Comparison of ENCODE assay signal across 9 cellular contexts in genomic region chr3:69326821-69327433, GRCh38. TPM values are rescaled to one million over a fixed set of nuclear protein-coding genes. Genes with fewer than 3 reads are reported as not detected.
DNase-seq lines count a peak whose midpoint lies in the region; ATAC-seq and TF ChIP-seq lines count a peak whose summit lies in the region.
"Had no signal": no experiment of that assay in that cellular context is flagged by ENCODE, and none has a peak within 500 bp of the region (broad histone marks: within the 10 kb centered on the region; RNA-seq: fewer than 3 reads in every experiment).

No MANE protein-coding gene starts in this region.

- POLR2A ChIA-PET in SK-N-SH (lab: Yijun Ruan, JAX) = no interaction called here

- no peak for ATAC-seq in SK-N-SH treated with all-trans-retinoic acid at 6 μM for 48 hours
- peak; percentile 78 for ATAC-seq in HG03097 (IDR thresholded peaks at IDR 0.05; ENCODE audit: low FRiP score, unreplicated experiment)
- peak; percentile 27 for ATAC-seq in sciatic nerve

- H3K27ac ChIP-seq in SK-N-SH (ENCODE audit: low read depth in 2 of 2, low read length in 1 of 2) = peak overlapping the region in 1 of 2 experiments; percentile 79; a peak in 2 of 4 replicates
- H3K27ac ChIP-seq: 22Rv1 had no signal

- CTCF ChIA-PET in SK-N-SH (lab: Yijun Ruan, JAX) = interaction anchor here (0.9 to 1.7 kb wide), 7 partner anchors 17 to 101 kb away, joined by 3 to 8 read pairs (median 4); no protein-coding TSS in a partner anchor

- H3K9me2 ChIP-seq in SK-N-SH = no peaks in the 10 kb centered on the region

- H3K36me3 ChIP-seq in SK-N-SH (replicated peaks in 1 of 2; ENCODE audit: control insufficient read depth in 1 of 2, insufficient read depth in 2 of 2, low read length in 1 of 2) = no peaks in the 10 kb centered on the region

- no peaks in the 10 kb centered on the region for H4K20me1 ChIP-seq in SK-N-SH (ENCODE audit: insufficient read depth)

- TF ChIP-seq CTCF in SK-N-SH (IDR thresholded peaks at IDR 0.05) = no peak

- no peak overlapping the region for H3K4me3 ChIP-seq in SK-N-SH (ENCODE audit: low read depth in 2 of 2, low read length in 1 of 2)

- WGBS in SK-N-SH (ENCODE audit: low lambda C conversion rate) = 80% methylated on average over 5 of the region's 5 CpGs

- no peaks in the 10 kb centered on the region for H3K79me2 ChIP-seq in SK-N-SH (ENCODE audit: insufficient read depth)

- DNase-seq in SK-N-SH (no peak), activated T-cell treated with anti-CD3 and anti-CD28 coated beads for 4 hours (peak; percentile 36), sciatic nerve (ENCODE audit: low spot score) (no peak), G401 (ENCODE audit: low spot score) (no peak), cerebellum (ENCODE audit: low spot score) (no peak), occipital lobe (lab: John Stamatoyannopoulos, UW) (no peak)

- H3K4me1 ChIP-seq in SK-N-SH (ENCODE audit: control insufficient read depth in 1 of 2, insufficient read depth in 2 of 2, low read depth in 1 of 2, low read length in 1 of 2) = peaks cover 0 to 17% of the 10 kb centered on the region in 2 experiments; a peak in 2 of 4 replicates

- peak overlapping the region; percentile 24; the same call in 1 of the 2 replicates for H2AFZ ChIP-seq in SK-N-SH (ENCODE audit: low read depth)

- TF ChIP-seq RAD21 in SK-N-SH (IDR thresholded peaks at IDR 0.05; ENCODE audit: low read length) = no peak

- no peak for TF ChIP-seq EP300 in SK-N-SH (IDR thresholded peaks at IDR 0.05; ENCODE audit: borderline replicate concordance in 1 of 2, low read depth in 1 of 2, low read length in 1 of 2)

- peak overlapping the region; percentile 27; the same call in 1 of the 2 replicates for H3K4me2 ChIP-seq in SK-N-SH

- intact Hi-C loops in sciatic nerve (cut with DNase I) = no loop called here

- in situ Hi-C loops in G401 (cut with HindIII; ENCODE audit: low sequenced_read_pairs) = no loop called here

- no peaks in the 10 kb centered on the region for H3K27me3 ChIP-seq in SK-N-SH (ENCODE audit: insufficient read depth)

- peaks cover 5% of the 10 kb centered on the region for H3F3A ChIP-seq in SK-N-SH (replicated peaks; ENCODE audit: insufficient read depth)

- H3K9me3 ChIP-seq in SK-N-SH = no peaks in the 10 kb centered on the region

- H3K9ac ChIP-seq in SK-N-SH = peak overlapping the region; percentile 15; the same call in 1 of the 2 replicates

TF ChIP-seq in SK-N-SH, 30 proteins besides CTCF, POLR2A, EP300 and RAD21 (continues in another document):
- TF ChIP-seq NRF1 (IDR thresholded peaks at IDR 0.05; ENCODE audit: low read depth, low read length) (no peak), FOXM1 (IDR thresholded peaks at IDR 0.05; ENCODE audit: low read depth) (no peak), CHD2 (IDR thresholded peaks at IDR 0.05; ENCODE audit: low read length, partially characterized antibody) (no peak), RXRA (IDR thresholded peaks at IDR 0.05; ENCODE audit: borderline replicate concordance, low read depth) (no peak), RFX5 (IDR thresholded peaks at IDR 0.05; ENCODE audit: low read length) (no peak)
- TF ChIP-seq, protein P1, sequence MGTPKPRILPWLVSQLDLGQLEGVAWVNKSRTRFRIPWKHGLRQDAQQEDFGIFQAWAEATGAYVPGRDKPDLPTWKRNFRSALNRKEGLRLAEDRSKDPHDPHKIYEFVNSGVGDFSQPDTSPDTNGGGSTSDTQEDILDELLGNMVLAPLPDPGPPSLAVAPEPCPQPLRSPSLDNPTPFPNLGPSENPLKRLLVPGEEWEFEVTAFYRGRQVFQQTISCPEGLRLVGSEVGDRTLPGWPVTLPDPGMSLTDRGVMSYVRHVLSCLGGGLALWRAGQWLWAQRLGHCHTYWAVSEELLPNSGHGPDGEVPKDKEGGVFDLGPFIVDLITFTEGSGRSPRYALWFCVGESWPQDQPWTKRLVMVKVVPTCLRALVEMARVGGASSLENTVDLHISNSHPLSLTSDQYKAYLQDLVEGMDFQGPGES (IDR thresholded peaks at IDR 0.05; ENCODE audit: low read depth, low read length) = no peak
- TF ChIP-seq, protein P2, sequence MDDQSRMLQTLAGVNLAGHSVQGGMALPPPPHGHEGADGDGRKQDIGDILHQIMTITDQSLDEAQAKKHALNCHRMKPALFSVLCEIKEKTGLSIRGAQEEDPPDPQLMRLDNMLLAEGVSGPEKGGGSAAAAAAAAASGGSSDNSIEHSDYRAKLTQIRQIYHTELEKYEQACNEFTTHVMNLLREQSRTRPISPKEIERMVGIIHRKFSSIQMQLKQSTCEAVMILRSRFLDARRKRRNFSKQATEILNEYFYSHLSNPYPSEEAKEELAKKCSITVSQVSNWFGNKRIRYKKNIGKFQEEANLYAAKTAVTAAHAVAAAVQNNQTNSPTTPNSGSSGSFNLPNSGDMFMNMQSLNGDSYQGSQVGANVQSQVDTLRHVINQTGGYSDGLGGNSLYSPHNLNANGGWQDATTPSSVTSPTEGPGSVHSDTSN (IDR thresholded peaks at IDR 0.05) = no peak
- TF ChIP-seq, protein P3, sequence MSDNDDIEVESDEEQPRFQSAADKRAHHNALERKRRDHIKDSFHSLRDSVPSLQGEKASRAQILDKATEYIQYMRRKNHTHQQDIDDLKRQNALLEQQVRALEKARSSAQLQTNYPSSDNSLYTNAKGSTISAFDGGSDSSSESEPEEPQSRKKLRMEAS (IDR thresholded peaks at IDR 0.05; ENCODE audit: low read depth) = no peak

TF ChIP-seq in SK-N-SH treated with all-trans-retinoic acid at 6 μM for 48 hours, 23 proteins besides CTCF, POLR2A, EP300 and RAD21 (continues in another document):
- TF ChIP-seq PPARA (CRISPR knock-in tag; IDR thresholded peaks at IDR 0.05; ENCODE audit: borderline replicate concordance) = no peak
- TF ChIP-seq, protein P4, sequence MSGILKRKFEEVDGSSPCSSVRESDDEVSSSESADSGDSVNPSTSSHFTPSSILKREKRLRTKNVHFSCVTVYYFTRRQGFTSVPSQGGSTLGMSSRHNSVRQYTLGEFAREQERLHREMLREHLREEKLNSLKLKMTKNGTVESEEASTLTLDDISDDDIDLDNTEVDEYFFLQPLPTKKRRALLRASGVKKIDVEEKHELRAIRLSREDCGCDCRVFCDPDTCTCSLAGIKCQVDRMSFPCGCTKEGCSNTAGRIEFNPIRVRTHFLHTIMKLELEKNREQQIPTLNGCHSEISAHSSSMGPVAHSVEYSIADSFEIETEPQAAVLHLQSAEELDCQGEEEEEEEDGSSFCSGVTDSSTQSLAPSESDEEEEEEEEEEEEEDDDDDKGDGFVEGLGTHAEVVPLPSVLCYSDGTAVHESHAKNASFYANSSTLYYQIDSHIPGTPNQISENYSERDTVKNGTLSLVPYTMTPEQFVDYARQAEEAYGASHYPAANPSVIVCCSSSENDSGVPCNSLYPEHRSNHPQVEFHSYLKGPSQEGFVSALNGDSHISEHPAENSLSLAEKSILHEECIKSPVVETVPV (CRISPR knock-in tag; IDR thresholded peaks at IDR 0.05) = no peak
- TF ChIP-seq RARB (CRISPR knock-in tag; IDR thresholded peaks at IDR 0.05) = no peak
- TF ChIP-seq CSDC2 (CRISPR knock-in tag; IDR thresholded peaks at IDR 0.05) = no peak
- no peak for TF ChIP-seq POU6F1 (CRISPR knock-in tag; IDR thresholded peaks at IDR 0.05; ENCODE audit: borderline replicate concordance, low read depth)
- TF ChIP-seq GLIS3 (CRISPR knock-in tag; IDR thresholded peaks at IDR 0.05) = no peak
- TF ChIP-seq ZNF70 (CRISPR knock-in tag; IDR thresholded peaks at IDR 0.05) = no peak
- TF ChIP-seq ISL1 (CRISPR knock-in tag; IDR thresholded peaks at IDR 0.05) = no peak
- no peak for TF ChIP-seq TOX (CRISPR knock-in tag; IDR thresholded peaks at IDR 0.05; ENCODE audit: borderline replicate concordance)
- TF ChIP-seq SNAI2 (CRISPR knock-in tag; IDR thresholded peaks at IDR 0.05) = no peak
- no peak for TF ChIP-seq ARNTL (CRISPR knock-in tag; IDR thresholded peaks at IDR 0.05; ENCODE audit: borderline replicate concordance, low read depth)
- no peak for TF ChIP-seq TSHZ2 (CRISPR knock-in tag; IDR thresholded peaks at IDR 0.05)

RNA-seq across cellular contexts. Expression of gene FRMD4B, which starts 59.0 kb away (rescaled TPM):
- 0.53 and 0.91 TPM in 2 replicates for polyA plus RNA-seq in SK-N-SH (2012; rRNA removed)
- 0.50 and 0.60 TPM in 2 replicates for polyA plus RNA-seq in SK-N-SH (2012; cell fraction: cytosol; rRNA removed)
- 0.82 and 0.85 TPM in 2 replicates for polyA plus RNA-seq in SK-N-SH (2012; cell fraction: nucleus; rRNA removed)
- 48.6 TPM for total RNA-seq in sciatic nerve
- total RNA-seq in G401 (2014; rRNA removed; shearing (Covaris generic)) = 17.7 and 19.9 TPM in 2 replicates
- total RNA-seq in cerebellum = 37.7 TPM
- total RNA-seq in occipital lobe = 54.6 TPM
